ENCODE assay signal across 20 cellular contexts in the genomic region with DNA sequence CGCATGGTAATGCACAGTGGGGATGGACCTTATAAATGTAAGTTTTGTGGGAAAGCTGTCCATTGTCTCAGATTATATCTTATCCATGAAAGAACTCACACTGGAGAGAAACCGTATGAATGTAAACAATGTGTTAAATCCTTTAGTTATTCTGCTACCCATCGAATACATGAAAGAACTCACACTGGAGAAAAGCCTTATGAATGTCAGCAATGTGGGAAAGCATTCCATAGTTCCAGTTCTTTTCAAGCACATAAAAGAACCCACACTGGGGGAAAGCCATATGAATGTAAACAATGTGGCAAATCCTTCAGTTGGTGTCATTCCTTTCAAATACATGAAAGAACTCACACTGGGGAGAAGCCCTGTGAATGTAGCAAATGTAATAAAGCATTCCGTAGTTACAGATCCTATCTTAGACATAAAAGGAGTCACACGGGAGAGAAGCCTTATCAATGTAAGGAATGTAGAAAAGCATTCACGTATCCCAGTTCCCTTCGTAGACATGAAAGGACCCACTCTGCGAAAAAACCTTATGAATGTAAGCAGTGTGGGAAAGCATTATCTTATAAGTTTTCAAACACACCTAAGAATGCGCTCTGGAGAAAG. TPM values are rescaled to one million over a fixed set of nuclear protein-coding genes. Genes with fewer than 3 reads are reported as not detected.
DNase-seq lines count a peak whose midpoint lies in the region; ATAC-seq, FAIRE-seq and TF ChIP-seq lines count a peak whose summit lies in the region.
"Had no signal": no experiment of that assay in that cellular context is flagged by ENCODE, and none has a peak within 500 bp of the region (broad histone marks: within the 10 kb centered on the region; RNA-seq: fewer than 3 reads in every experiment).

No MANE protein-coding gene starts in this region.

- no peak overlapping the region for H4K12ac ChIP-seq in trophoblast cell (ENCODE audit: low read depth, low read length)

- FAIRE-seq in HepG2 (lab: Jason Lieb, UNC), result no peak
- FAIRE-seq in K562 (lab: Jason Lieb, UNC), result no peak
- FAIRE-seq: GM12878 had no signal

- H3K79me1 ChIP-seq in trophoblast cell (ENCODE audit: low read length), result no peaks in the 10 kb centered on the region

- no peak for TF ChIP-seq RAD21 in HepG2 (CRISPR knock-in tag; IDR thresholded peaks at IDR 0.05)
- no peak for TF ChIP-seq RAD21 in K562 (CRISPR knock-in tag; conservative IDR thresholded peaks at IDR 0.05 in 1 of 2, IDR thresholded peaks at IDR 0.05 in 1 of 2)

- BruUV-seq in HepG2 (replicated peaks; lab: Mats Ljungman, UMichigan) (no TSS peak), K562 (replicated peaks; lab: Mats Ljungman, UMichigan) (no TSS peak)

- H2AK5ac ChIP-seq in trophoblast cell (ENCODE audit: low read length), result no peak overlapping the region

- in situ Hi-C loops in HepG2 (cut with HindIII; ENCODE audit: extremely low pct_ligation_motif_present, low pct_unique_long_range_greater_than_20kb), result no loop called here
- in situ Hi-C loops in K562 (cut with MboI), result no loop called here

- H3K27me3 ChIP-seq in HepG2 (ENCODE audit: control insufficient read depth in 1 of 2, insufficient read depth in 2 of 2, low read length in 2 of 2) (no peaks in the 10 kb centered on the region), right lobe of liver (no peaks in the 10 kb centered on the region), K562 (ENCODE audit: control insufficient read depth in 2 of 2, insufficient read depth in 2 of 2, low read length in 2 of 2) (no peaks in the 10 kb centered on the region), trophoblast cell (ENCODE audit: insufficient read depth, low read length) (no peaks in the 10 kb centered on the region)

- H3K4me2 ChIP-seq in HepG2 (ENCODE audit: low read depth, low read length) (no peak overlapping the region), K562 (ENCODE audit: insufficient read depth, low read length) (no peak overlapping the region), trophoblast cell (ENCODE audit: low read length) (no peak overlapping the region)

- TF ChIP-seq EP300 in HepG2 (IDR thresholded peaks at IDR 0.05; ENCODE audit: low read depth in 2 of 2, low read length in 2 of 2) (no peak), HepG2 (CRISPR knock-in tag; IDR thresholded peaks at IDR 0.05; ENCODE audit: borderline replicate concordance) (no peak), K562 (IDR thresholded peaks at IDR 0.05; ENCODE audit: low read length) (no peak)

- H3K9ac ChIP-seq in HepG2 (ENCODE audit: insufficient read depth, low read depth, low read length) (no peak overlapping the region), K562 (ENCODE audit: insufficient read depth in 1 of 2, low read depth in 2 of 2, low read length in 2 of 2) (no peak overlapping the region), trophoblast cell (ENCODE audit: low read length) (no peak overlapping the region)

- no peaks in the 10 kb centered on the region for H3K4me1 Mint-ChIP-seq in activated naive CD4-positive, alpha-beta T cell treated with anti-CD3 and anti-CD28 coated beads, Interleukin-2, amount 10 ng/mL, durations not matched to agents 7 days and 5 days

- H2BK5ac ChIP-seq in trophoblast cell (ENCODE audit: low read depth, low read length, poor library complexity), result no peak overlapping the region

- H4K8ac ChIP-seq in trophoblast cell (ENCODE audit: low read depth, low read length), result no peak overlapping the region

- no peak overlapping the region for H3K27ac Mint-ChIP-seq in activated naive CD4-positive, alpha-beta T cell treated with anti-CD3 and anti-CD28 coated beads, Interleukin-2, amount 10 ng/mL, durations not matched to agents 7 days and 5 days
- H3K27ac Mint-ChIP-seq: CD4-positive, CD25-positive, alpha-beta regulatory T cell; CD8-positive, alpha-beta memory T cell had no signal

- no peak overlapping the region for H3K4ac ChIP-seq in trophoblast cell (ENCODE audit: low read depth, low read length)

- no peaks in the 10 kb centered on the region for H4K20me1 ChIP-seq in HepG2 (ENCODE audit: insufficient read depth, low read length)
- no peaks in the 10 kb centered on the region for H4K20me1 ChIP-seq in K562 (replicated peaks; ENCODE audit: control insufficient read depth, insufficient read depth, low read length)

- no peaks in the 10 kb centered on the region for H3K4me1 ChIP-seq in HepG2 (ENCODE audit: insufficient read depth, low read length)
- H3K4me1 ChIP-seq in right lobe of liver, result no peaks in the 10 kb centered on the region
- no peaks in the 10 kb centered on the region for H3K4me1 ChIP-seq in K562 (replicated peaks in 1 of 2; ENCODE audit: control insufficient read depth in 2 of 2, insufficient read depth in 2 of 2, low read length in 2 of 2)
- H3K4me1 ChIP-seq in trophoblast cell (ENCODE audit: control insufficient read depth in 1 of 2, insufficient read depth in 2 of 2, low read length in 2 of 2), result no peaks in the 10 kb centered on the region
- H3K4me1 ChIP-seq: HAP-1 had no signal

- H2AFZ ChIP-seq in HepG2 (ENCODE audit: low read length) (no peak overlapping the region), K562 (ENCODE audit: low read depth, low read length) (no peak overlapping the region), trophoblast cell (ENCODE audit: insufficient read depth, low read length, poor library complexity) (no peak overlapping the region)

- peak; percentile 17 for DNase-seq in HepG2 (ENCODE audit: low spot score)
- DNase-seq in right lobe of liver, result no peak
- DNase-seq in K562 (ENCODE audit: extremely low read depth in 1 of 4, low spot score in 3 of 4), result no peak
- peak; percentile 64 to 91 for DNase-seq in trophoblast cell
- no peak for DNase-seq in putamen (ENCODE audit: low spot score)
- no peak for DNase-seq in activated naive CD4-positive, alpha-beta T cell treated with anti-CD3 and anti-CD28 coated beads, Interleukin-2, amount 10 ng/mL, durations not matched to agents 7 days and 5 days
- DNase-seq: 8988T; C1 segment of cervical spinal cord; CD4-positive, CD25-positive, alpha-beta regulatory T cell; CD8-positive, alpha-beta memory T cell; COR-L47; DMS 273 treated with DMSO at 0.1 percent for 48 hours; DMS53; DND-41; EL had no signal

- H3K9me3 ChIP-seq in HepG2 (ENCODE audit: low read length) (peaks cover 16% of the 10 kb centered on the region), right lobe of liver (peaks cover 0 to 37% (median 14%) of the 10 kb centered on the region in 4 donors), K562 (replicated peaks; ENCODE audit: control insufficient read depth, insufficient read depth, low read depth, low read length) (peaks cover 11% of the 10 kb centered on the region), trophoblast cell (ENCODE audit: insufficient read depth, low read depth, low read length) (peaks cover 23% of the 10 kb centered on the region)

- H3K23ac ChIP-seq in trophoblast cell (ENCODE audit: low read length), result no peak overlapping the region

- H3K79me2 ChIP-seq in HepG2 (ENCODE audit: insufficient read depth, low read length) (no peaks in the 10 kb centered on the region), K562 (ENCODE audit: control insufficient read depth, insufficient read depth, low read length) (no peaks in the 10 kb centered on the region), trophoblast cell (ENCODE audit: control insufficient read depth, insufficient read depth, low read length, poor library complexity) (no peaks in the 10 kb centered on the region)

- POLR2A ChIA-PET in HepG2 (lab: Yijun Ruan, JAX), result no interaction called here
- POLR2A ChIA-PET in K562 (lab: Yijun Ruan, JAX), result no interaction called here

- TF ChIP-seq CTCF in HepG2 (CRISPR knock-in tag; IDR thresholded peaks at IDR 0.05) (no peak), right lobe of liver (IDR thresholded peaks at IDR 0.05) (no peak), K562 (IDR thresholded peaks at IDR 0.05 in 2 of 3, conservative IDR thresholded peaks at IDR 0.05 in 1 of 3; ENCODE audit: insufficient read depth in 2 of 3, low read depth in 1 of 3, low read length in 3 of 3) (no peak)

- no peak overlapping the region for H3K14ac ChIP-seq in trophoblast cell (ENCODE audit: low read length)

- no peaks in the 10 kb centered on the region for H3K9me1 ChIP-seq in K562 (ENCODE audit: control insufficient read depth, insufficient read depth, low read length)

- TF ChIP-seq POLR2A in HepG2 (IDR thresholded peaks at IDR 0.05; ENCODE audit: insufficient read depth in 1 of 2, low read depth in 2 of 2, low read length in 2 of 2) (no peak), right lobe of liver (IDR thresholded peaks at IDR 0.05) (no peak), K562 (conservative IDR thresholded peaks at IDR 0.05) (no peak)

- peaks cover 38% of the 10 kb centered on the region for H3K36me3 Mint-ChIP-seq in activated naive CD4-positive, alpha-beta T cell treated with anti-CD3 and anti-CD28 coated beads, Interleukin-2, amount 10 ng/mL, durations not matched to agents 7 days and 5 days

- H3K9me3 Mint-ChIP-seq in activated naive CD4-positive, alpha-beta T cell treated with anti-CD3 and anti-CD28 coated beads, Interleukin-2, amount 10 ng/mL, durations not matched to agents 7 days and 5 days, result peaks cover 75% of the 10 kb centered on the region

- H3K27ac ChIP-seq in HepG2 (ENCODE audit: extremely low read length, insufficient read depth, low read length) (no peak overlapping the region), right lobe of liver (no peak overlapping the region), K562 (ENCODE audit: extremely low read depth, low read depth, low read length) (no peak overlapping the region), trophoblast cell (ENCODE audit: low read depth, low read length) (no peak overlapping the region)

- H3K18ac ChIP-seq in trophoblast cell (ENCODE audit: low read length), result no peak overlapping the region

- no peak overlapping the region for H4K91ac ChIP-seq in trophoblast cell (ENCODE audit: low read depth, low read length)

- no peak overlapping the region for H3K4me3 Mint-ChIP-seq in activated naive CD4-positive, alpha-beta T cell treated with anti-CD3 and anti-CD28 coated beads, Interleukin-2, amount 10 ng/mL, durations not matched to agents 7 days and 5 days
- H3K4me3 Mint-ChIP-seq: CD8-positive, alpha-beta memory T cell had no signal

- H3K36me3 ChIP-seq in HepG2 (replicated peaks in 1 of 2; ENCODE audit: control insufficient read depth in 1 of 2, insufficient read depth in 2 of 2, low read length in 2 of 2) (no peaks in the 10 kb centered on the region), right lobe of liver (no peaks in the 10 kb centered on the region), K562 (ENCODE audit: control insufficient read depth, insufficient read depth, low read length) (no peaks in the 10 kb centered on the region), trophoblast cell (ENCODE audit: control insufficient read depth in 1 of 2, insufficient read depth in 2 of 2, low read length in 2 of 2) (peaks cover 5 to 9% of the 10 kb centered on the region in 2 experiments)
- H3K36me3 ChIP-seq: HAP-1 had no signal

- 71% methylated on average over 9 of the region's 9 CpGs for WGBS in HepG2 (ENCODE audit: low lambda C conversion rate)
- WGBS in right lobe of liver (ENCODE audit: insufficient coverage, low coverage, low lambda C conversion rate, missing lambda C conversion rate), result 98% methylated on average over 9 of the region's 9 CpGs
- WGBS in K562 (ENCODE audit: insufficient coverage, low coverage, missing lambda C conversion rate), result 3% methylated on average over 9 of the region's 9 CpGs
- WGBS in trophoblast cell (ENCODE audit: extremely low coverage, insufficient coverage, insufficient read length), result no CpG with 5 or more reads among the region's 9 CpGs

- H3K4me3 ChIP-seq in HepG2 (replicated peaks in 1 of 3; ENCODE audit: insufficient read depth in 1 of 3, low read depth in 2 of 3, low read length in 3 of 3) (no peak overlapping the region), right lobe of liver (no peak overlapping the region), K562 (no peak overlapping the region), trophoblast cell (ENCODE audit: low read depth, low read length) (no peak overlapping the region)
- H3K4me3 ChIP-seq: GM12878, HAP-1 had no signal

- intact Hi-C loops in HepG2 (cut with micrococcal nuclease; ENCODE audit: unreplicated experiment) (no loop called here), right lobe of liver (cut with DNase I) (loop anchor here in 1 of 2 donors (10.0 kb wide), 1 partner anchor 54 kb away; a partner anchor contains a TSS), K562 (cut with micrococcal nuclease) (no loop called here)

- CTCF ChIA-PET in HepG2 (lab: Yijun Ruan, JAX; ENCODE audit: low intra/inter-chr PET ratio, low total read pairs) (no interaction called here), K562 (lab: Yijun Ruan, JAX; ENCODE audit: low intra/inter-chr PET ratio) (no interaction called here)
- CTCF ChIA-PET in activated naive CD4-positive, alpha-beta T cell treated with anti-CD3 and anti-CD28 coated beads, Interleukin-2, amount 10 ng/mL, durations not matched to agents 7 days and 5 days (lab: Charles Lee), result no interaction called here

- H2BK120ac ChIP-seq in trophoblast cell (ENCODE audit: insufficient read depth, low read length, poor library complexity), result no peak overlapping the region

- no peak overlapping the region for H2BK12ac ChIP-seq in trophoblast cell (ENCODE audit: low read length)

- ATAC-seq in HepG2 (no peak), right lobe of liver (no peak), K562 (no peak), HG02571 (IDR thresholded peaks at IDR 0.05; ENCODE audit: unreplicated experiment) (no peak)
- ATAC-seq: GM12878 had no signal

- no peaks in the 10 kb centered on the region for H3K27me3 Mint-ChIP-seq in activated naive CD4-positive, alpha-beta T cell treated with anti-CD3 and anti-CD28 coated beads, Interleukin-2, amount 10 ng/mL, durations not matched to agents 7 days and 5 days
- H3K27me3 Mint-ChIP-seq: CD4-positive, CD25-positive, alpha-beta regulatory T cell; CD8-positive, alpha-beta memory T cell had no signal

RNA-seq across cellular contexts. Expression of a gene that starts 13.8 kb away (rescaled TPM):
- total RNA-seq in HepG2 (2016; rRNA removed; fragmentation: Illumina TruSeq; extraction: Trizol) (0.42 and 0.49 TPM in 2 replicates), right lobe of liver (1 to 10 TPM in 2 of 6 experiments, under 1 TPM in 4; 0.25 to 2.6 (median 0.70) TPM), K562 (2014; rRNA removed) (not detected in 2 replicates), K562 (2014; rRNA removed; fragmentation: Illumina TruSeq; extraction: Trizol) (0.11 and 0.29 TPM in 2 replicates), K562 (2015; rRNA removed; fragmentation: Illumina TruSeq; extraction: Trizol) (0.19 and 0.22 TPM in 2 replicates), K562 (2021) (0.22 TPM in 1 of 2 replicates, not detected in the other)
- 0.20 and 0.26 TPM in 2 replicates for total RNA-seq in HepG2 (2016; cell fraction: cytosol; rRNA removed; fragmentation: Illumina TruSeq; extraction: Trizol; ENCODE audit: low read depth)
- total RNA-seq in HepG2 (2016; cell fraction: insoluble cytoplasmic fraction; rRNA removed; fragmentation: Illumina TruSeq; extraction: Trizol), result 0.31 and 0.74 TPM in 2 replicates
- total RNA-seq in HepG2 (2016; cell fraction: membrane; rRNA removed; fragmentation: Illumina TruSeq; extraction: Trizol), result 0.31 and 0.40 TPM in 2 replicates
- 0.78 and 0.93 TPM in 2 replicates for total RNA-seq in HepG2 (2016; cell fraction: nucleus; rRNA removed; fragmentation: Illumina TruSeq; extraction: Trizol)
- polyA plus RNA-seq in HepG2 (2011; rRNA removed) (0.08 and 0.16 TPM in 2 replicates), K562 (2011; rRNA removed) (0.10 and 0.22 TPM in 2 replicates), K562 (2014; fragmentation: Illumina TruSeq; extraction: Trizol) (0.14 and 0.28 TPM in 2 replicates), K562 (2014; fragmentation: Nextera tagmentation; extraction: Ambion mirVana) (under 1 TPM in 1 of 2 experiments, not detected in 1; 0.08 TPM), K562 (2014; rRNA removed) (not detected in 2 replicates)
- polyA plus RNA-seq in HepG2 (2011; cell fraction: cytosol; rRNA removed), result 0.03 and 0.17 TPM in 2 replicates
- 0.10 and 0.84 TPM in 2 replicates for polyA plus RNA-seq in HepG2 (2011; cell fraction: nucleus; rRNA removed)
- 0.20 and 0.34 TPM in 2 replicates for polyA plus RNA-seq in HepG2 (2012)
- not detected in 2 replicates for polyA plus RNA-seq in HepG2 (2016; cell fraction: cytosol; fragmentation: Illumina TruSeq; extraction: Trizol; ENCODE audit: low read depth)
- polyA plus RNA-seq in HepG2 (2016; cell fraction: insoluble cytoplasmic fraction; fragmentation: Illumina TruSeq; extraction: Trizol; ENCODE audit: low read depth), result 0.44 and 0.47 TPM in 2 replicates
- polyA plus RNA-seq in HepG2 (2016; cell fraction: membrane; fragmentation: Illumina TruSeq; extraction: Trizol; ENCODE audit: low read depth), result 0.19 and 0.21 TPM in 2 replicates
- polyA plus RNA-seq in HepG2 (2016; cell fraction: nucleus; fragmentation: Illumina TruSeq; extraction: Trizol; ENCODE audit: insufficient read depth, low read depth), result 1.7 and 2.4 TPM in 2 replicates
- 0.32 TPM in 1 of 2 replicates, not detected in the other for polyA minus RNA-seq in HepG2 (2011; rRNA and poly(A)+ RNA removed; ENCODE audit: low replicate concordance)
- polyA minus RNA-seq in HepG2 (2011; cell fraction: cytosol; rRNA and poly(A)+ RNA removed), result not detected in 2 replicates
- polyA minus RNA-seq in HepG2 (2011; cell fraction: nucleus; rRNA and poly(A)+ RNA removed), result 0.64 and 0.87 TPM in 2 replicates
- 0.21 and 0.86 TPM in 2 replicates for total RNA-seq in K562 (2011; cell fraction: chromatin; rRNA removed; ENCODE audit: low replicate concordance)
- total RNA-seq in K562 (2011; cell fraction: nucleolus; rRNA removed), result 0.53 TPM in 1 of 2 replicates, not detected in the other
- total RNA-seq in K562 (2011; cell fraction: nucleoplasm; rRNA removed), result 0.46 TPM in 1 of 2 replicates, not detected in the other
- 0.01 and 0.06 TPM in 2 replicates for polyA plus RNA-seq in K562 (2011; cell fraction: cytosol; rRNA removed)
- polyA plus RNA-seq in K562 (2011; cell fraction: nucleus; rRNA removed), result 0.13 and 0.22 TPM in 2 replicates
- 0.03 and 0.06 TPM in 2 replicates for polyA plus RNA-seq in K562 (2012)
- polyA minus RNA-seq in K562 (2011; rRNA and poly(A)+ RNA removed), result 0.39 and 0.51 TPM in 2 replicates
- polyA minus RNA-seq in K562 (2011; cell fraction: cytosol; rRNA and poly(A)+ RNA removed), result not detected in 2 replicates
- polyA minus RNA-seq in K562 (2011; cell fraction: nucleus; rRNA and poly(A)+ RNA removed), result 0.56 TPM in 1 of 2 replicates, not detected in the other
- polyA plus RNA-seq in trophoblast cell (2013), result 1.9 and 2.1 TPM in 2 replicates
- total RNA-seq: A673 had no signal

RNA-seq across cellular contexts. Expression of a gene that starts 53.7 kb away (rescaled TPM):
- total RNA-seq in HepG2 (2016; rRNA removed; fragmentation: Illumina TruSeq; extraction: Trizol) (12.8 and 16.5 TPM in 2 replicates), right lobe of liver (1 to 10 TPM; 5.1 to 7.6 (median 5.5) TPM), K562 (2014; rRNA removed) (10.3 TPM in 2 replicates), K562 (2014; rRNA removed; fragmentation: Illumina TruSeq; extraction: Trizol) (23.2 and 27.5 TPM in 2 replicates), K562 (2015; rRNA removed; fragmentation: Illumina TruSeq; extraction: Trizol) (18.9 and 19.0 TPM in 2 replicates), K562 (2021) (12.2 and 14.1 TPM in 2 replicates)
- 1.8 and 2.2 TPM in 2 replicates for total RNA-seq in HepG2 (2016; cell fraction: cytosol; rRNA removed; fragmentation: Illumina TruSeq; extraction: Trizol; ENCODE audit: low read depth)
- 12.7 and 16.3 TPM in 2 replicates for total RNA-seq in HepG2 (2016; cell fraction: insoluble cytoplasmic fraction; rRNA removed; fragmentation: Illumina TruSeq; extraction: Trizol)
- 4.7 and 6.4 TPM in 2 replicates for total RNA-seq in HepG2 (2016; cell fraction: membrane; rRNA removed; fragmentation: Illumina TruSeq; extraction: Trizol)
- 12.4 and 15.3 TPM in 2 replicates for total RNA-seq in HepG2 (2016; cell fraction: nucleus; rRNA removed; fragmentation: Illumina TruSeq; extraction: Trizol)
- polyA plus RNA-seq in HepG2 (2011; rRNA removed) (4.5 and 6.0 TPM in 2 replicates), K562 (2011; rRNA removed) (20.0 and 24.7 TPM in 2 replicates), K562 (2014; fragmentation: Illumina TruSeq; extraction: Trizol) (12.7 and 13.3 TPM in 2 replicates), K562 (2014; fragmentation: Nextera tagmentation; extraction: Ambion mirVana) (10 to 100 TPM; 11.5 to 13.3 TPM), K562 (2014; rRNA removed) (11.5 and 15.3 TPM in 2 replicates)
- polyA plus RNA-seq in HepG2 (2011; cell fraction: cytosol; rRNA removed), result 1.4 and 2.3 TPM in 2 replicates
- polyA plus RNA-seq in HepG2 (2011; cell fraction: nucleus; rRNA removed), result 5.8 and 7.8 TPM in 2 replicates
- polyA plus RNA-seq in HepG2 (2012), result 4.5 and 5.9 TPM in 2 replicates
- polyA plus RNA-seq in HepG2 (2016; cell fraction: cytosol; fragmentation: Illumina TruSeq; extraction: Trizol; ENCODE audit: low read depth), result 0.33 and 0.34 TPM in 2 replicates
- polyA plus RNA-seq in HepG2 (2016; cell fraction: insoluble cytoplasmic fraction; fragmentation: Illumina TruSeq; extraction: Trizol; ENCODE audit: low read depth), result 7.7 and 8.5 TPM in 2 replicates
- polyA plus RNA-seq in HepG2 (2016; cell fraction: membrane; fragmentation: Illumina TruSeq; extraction: Trizol; ENCODE audit: low read depth), result 0.97 and 1.1 TPM in 2 replicates
- polyA plus RNA-seq in HepG2 (2016; cell fraction: nucleus; fragmentation: Illumina TruSeq; extraction: Trizol; ENCODE audit: insufficient read depth, low read depth), result 42.0 and 43.2 TPM in 2 replicates
- 1.4 and 2.1 TPM in 2 replicates for polyA minus RNA-seq in HepG2 (2011; rRNA and poly(A)+ RNA removed; ENCODE audit: low replicate concordance)
- polyA minus RNA-seq in HepG2 (2011; cell fraction: cytosol; rRNA and poly(A)+ RNA removed), result 4.2 and 5.5 TPM in 2 replicates
- polyA minus RNA-seq in HepG2 (2011; cell fraction: nucleus; rRNA and poly(A)+ RNA removed), result 8.4 and 11.4 TPM in 2 replicates
- 20.3 and 84.4 TPM in 2 replicates for total RNA-seq in K562 (2011; cell fraction: chromatin; rRNA removed; ENCODE audit: low replicate concordance)
- 11.2 and 17.1 TPM in 2 replicates for total RNA-seq in K562 (2011; cell fraction: nucleolus; rRNA removed)
- total RNA-seq in K562 (2011; cell fraction: nucleoplasm; rRNA removed), result 20.5 and 24.1 TPM in 2 replicates
- polyA plus RNA-seq in K562 (2011; cell fraction: cytosol; rRNA removed), result 2.3 and 5.6 TPM in 2 replicates
- polyA plus RNA-seq in K562 (2011; cell fraction: nucleus; rRNA removed), result 20.4 and 21.4 TPM in 2 replicates
- polyA plus RNA-seq in K562 (2012), result 7.9 and 10.1 TPM in 2 replicates
- polyA minus RNA-seq in K562 (2011; rRNA and poly(A)+ RNA removed), result 28.3 and 33.1 TPM in 2 replicates
- 8.1 TPM in 2 replicates for polyA minus RNA-seq in K562 (2011; cell fraction: cytosol; rRNA and poly(A)+ RNA removed)
- polyA minus RNA-seq in K562 (2011; cell fraction: nucleus; rRNA and poly(A)+ RNA removed), result 5.3 and 12.0 TPM in 2 replicates
- 4.1 and 4.2 TPM in 2 replicates for polyA plus RNA-seq in trophoblast cell (2013)

RNA-seq across cellular contexts. Expression of a gene that starts 56.9 kb away (rescaled TPM):
- total RNA-seq in HepG2 (2016; rRNA removed; fragmentation: Illumina TruSeq; extraction: Trizol) (4.9 and 5.8 TPM in 2 replicates), right lobe of liver (1 to 10 TPM; 1.1 to 7.4 (median 2.5) TPM), K562 (2014; rRNA removed) (2.6 and 3.0 TPM in 2 replicates), K562 (2014; rRNA removed; fragmentation: Illumina TruSeq; extraction: Trizol) (3.9 and 4.7 TPM in 2 replicates), K562 (2015; rRNA removed; fragmentation: Illumina TruSeq; extraction: Trizol) (3.6 and 3.8 TPM in 2 replicates), K562 (2021) (2.2 and 3.0 TPM in 2 replicates)
- 0.44 and 1.4 TPM in 2 replicates for total RNA-seq in HepG2 (2016; cell fraction: cytosol; rRNA removed; fragmentation: Illumina TruSeq; extraction: Trizol; ENCODE audit: low read depth)
- total RNA-seq in HepG2 (2016; cell fraction: insoluble cytoplasmic fraction; rRNA removed; fragmentation: Illumina TruSeq; extraction: Trizol), result 4.8 and 7.4 TPM in 2 replicates
- total RNA-seq in HepG2 (2016; cell fraction: membrane; rRNA removed; fragmentation: Illumina TruSeq; extraction: Trizol), result 1.4 and 2.8 TPM in 2 replicates
- 5.2 and 5.6 TPM in 2 replicates for total RNA-seq in HepG2 (2016; cell fraction: nucleus; rRNA removed; fragmentation: Illumina TruSeq; extraction: Trizol)
- polyA plus RNA-seq in HepG2 (2011; rRNA removed) (1.4 and 1.8 TPM in 2 replicates), K562 (2011; rRNA removed) (0.53 and 2.0 TPM in 2 replicates), K562 (2014; fragmentation: Illumina TruSeq; extraction: Trizol) (3.4 and 4.0 TPM in 2 replicates), K562 (2014; fragmentation: Nextera tagmentation; extraction: Ambion mirVana) (1 to 10 TPM; 2.9 to 4.1 TPM), K562 (2014; rRNA removed) (2.3 and 4.1 TPM in 2 replicates)
- polyA plus RNA-seq in HepG2 (2011; cell fraction: cytosol; rRNA removed), result 0.82 and 1.2 TPM in 2 replicates
- polyA plus RNA-seq in HepG2 (2011; cell fraction: nucleus; rRNA removed), result 1.5 and 1.9 TPM in 2 replicates
- polyA plus RNA-seq in HepG2 (2012), result 2.0 and 2.4 TPM in 2 replicates
- polyA plus RNA-seq in HepG2 (2016; cell fraction: cytosol; fragmentation: Illumina TruSeq; extraction: Trizol; ENCODE audit: low read depth), result 0.45 and 0.66 TPM in 2 replicates
- 4.0 and 5.4 TPM in 2 replicates for polyA plus RNA-seq in HepG2 (2016; cell fraction: insoluble cytoplasmic fraction; fragmentation: Illumina TruSeq; extraction: Trizol; ENCODE audit: low read depth)
- polyA plus RNA-seq in HepG2 (2016; cell fraction: membrane; fragmentation: Illumina TruSeq; extraction: Trizol; ENCODE audit: low read depth), result 0.43 and 0.81 TPM in 2 replicates
- polyA plus RNA-seq in HepG2 (2016; cell fraction: nucleus; fragmentation: Illumina TruSeq; extraction: Trizol; ENCODE audit: insufficient read depth, low read depth), result 13.0 and 14.6 TPM in 2 replicates
- polyA minus RNA-seq in HepG2 (2011; rRNA and poly(A)+ RNA removed; ENCODE audit: low replicate concordance), result 1.7 TPM in 1 of 2 replicates, not detected in the other
- 1.2 and 2.0 TPM in 2 replicates for polyA minus RNA-seq in HepG2 (2011; cell fraction: cytosol; rRNA and poly(A)+ RNA removed)
- 5.8 and 7.9 TPM in 2 replicates for polyA minus RNA-seq in HepG2 (2011; cell fraction: nucleus; rRNA and poly(A)+ RNA removed)
- 3.0 and 10.3 TPM in 2 replicates for total RNA-seq in K562 (2011; cell fraction: chromatin; rRNA removed; ENCODE audit: low replicate concordance)
- 2.2 and 4.1 TPM in 2 replicates for total RNA-seq in K562 (2011; cell fraction: nucleolus; rRNA removed)
- 4.5 and 6.3 TPM in 2 replicates for total RNA-seq in K562 (2011; cell fraction: nucleoplasm; rRNA removed)
- 0.28 and 0.57 TPM in 2 replicates for polyA plus RNA-seq in K562 (2011; cell fraction: cytosol; rRNA removed)
- polyA plus RNA-seq in K562 (2011; cell fraction: nucleus; rRNA removed), result 0.52 and 0.82 TPM in 2 replicates
- 1.9 and 2.9 TPM in 2 replicates for polyA plus RNA-seq in K562 (2012)
- 0.84 and 4.0 TPM in 2 replicates for polyA minus RNA-seq in K562 (2011; rRNA and poly(A)+ RNA removed)
- 1.1 TPM in 1 of 2 replicates, not detected in the other for polyA minus RNA-seq in K562 (2011; cell fraction: cytosol; rRNA and poly(A)+ RNA removed)
- polyA minus RNA-seq in K562 (2011; cell fraction: nucleus; rRNA and poly(A)+ RNA removed), result 1.2 and 1.3 TPM in 2 replicates
- polyA plus RNA-seq in trophoblast cell (2013), result 5.0 and 5.5 TPM in 2 replicates
- total RNA-seq: G401 had no signal

Comparison
In these comparisons a context has a peak if more than half of its experiments do, and no peak if none do; other contexts are left out.
1. DNase-seq: peak in HepG2 (single experiment) and trophoblast cell (2 of 2); none in right lobe of liver (0 of 3), K562 (0 of 4), putamen (single experiment) and activated naive CD4-positive, alpha-beta T cell treated with anti-CD3 and anti-CD28 coated beads, Interleukin-2, amount 10 ng/mL, durations not matched to agents 7 days and 5 days (single experiment).